5 cellular contexts compared by ENCODE assay signal in genomic region chr1:231212301-231212700, GRCh38. TPM values are rescaled to one million over a fixed set of nuclear protein-coding genes. Genes with fewer than 3 reads are reported as not detected.
"Had no signal": no experiment of that assay in that cellular context is flagged by ENCODE, and none has a peak within 500 bp of the region (broad histone marks: within the 10 kb centered on the region; RNA-seq: fewer than 3 reads in every experiment).

No MANE protein-coding gene starts in this region.

RNA-seq across cellular contexts. Expression of gene TRIM67, which starts 50.4 kb away (rescaled TPM):
- total RNA-seq: activated CD4-positive, alpha-beta T cell treated with anti-CD3 and anti-CD28 coated beads, Interleukin-2, amount 10 ng/mL, durations not matched to agents 24 days and 14 days; activated CD8-positive, alpha-beta memory T cell treated with anti-CD3 and anti-CD28 coated beads, Interleukin-2, amount 10 ng/mL, durations not matched to agents 7 days and 5 days; activated naive CD4-positive, alpha-beta T cell treated with anti-CD3 and anti-CD28 coated beads for 36 hours; activated T-helper 1 cell treated with anti-CD3 and anti-CD28 coated beads, Interleukin-12 subunit alpha, Interleukin-12 subunit beta, Interleukin-2, Interleukin-4 antibody, amounts not matched to agents 30 ng/mL and 10 ng/mL and 1 ng/mL, durations not matched to agents 14 hours and 24 hours and 36 hours; WTC11 had no signal
